8 cellular contexts compared by ENCODE assay signal in genomic region chr2:201780674-201781582, GRCh38. TPM values are rescaled to one million over a fixed set of nuclear protein-coding genes. Genes with fewer than 3 reads are reported as not detected.
DNase-seq lines count a peak whose midpoint lies in the region; TF ChIP-seq lines count a peak whose summit lies in the region.

ALS2 (minus strand) TSS chr2:201780933; CDS start chr2:201768885, 12,048 bp downstream.

- H3K36me3 Mint-ChIP-seq in neural crest cell (ENCODE audit: low read depth), result no peaks in the 10 kb centered on the region

- no peaks in the 10 kb centered on the region for H3K9me2 ChIP-seq in MM.1S (replicated peaks; ENCODE audit: insufficient read depth, low read length)

- H3K27me3 ChIP-seq in HAP-1 (ENCODE audit: low read depth), result no peaks in the 10 kb centered on the region
- 0 out of 2 replicates have a peak, but pooled peaks cover 4% of the 10 kb centered on the region for H3K27me3 ChIP-seq in MM.1S (replicated peaks; ENCODE audit: insufficient read depth, low read length)
- H3K27me3 ChIP-seq in stomach smooth muscle (ENCODE audit: control insufficient read depth in 1 of 2, insufficient read depth in 2 of 2, low read length in 2 of 2), result no peaks in the 10 kb centered on the region

- H3K4me3 ChIP-seq in HAP-1, result peak within 1 kb of the TSS; percentile 77
- H3K4me3 ChIP-seq in MM.1S (ENCODE audit: low read length), result peak within 1 kb of the TSS; percentile 79
- H3K4me3 ChIP-seq in foreskin fibroblast (ENCODE audit: low read depth in 1 of 2, low read length in 2 of 2), result peak within 1 kb of the TSS; percentile 70 to 96
- H3K4me3 ChIP-seq in stomach smooth muscle (ENCODE audit: low read length in 2 of 2), result peak within 1 kb of the TSS; percentile 93 to 97

- H3K9me3 ChIP-seq in ES-I3 (ENCODE audit: control insufficient read depth, insufficient read depth, low read length), result no peaks in the 10 kb centered on the region
- H3K9me3 ChIP-seq in HAP-1, result no peaks in the 10 kb centered on the region
- H3K9me3 ChIP-seq in MM.1S (replicated peaks; ENCODE audit: insufficient read depth, low read length), result no peaks in the 10 kb centered on the region
- H3K9me3 ChIP-seq in stomach smooth muscle (ENCODE audit: control insufficient read depth in 2 of 2, low read length in 2 of 2), result no peaks in the 10 kb centered on the region

- no peaks in the 10 kb centered on the region for H3K9me3 Mint-ChIP-seq in neural crest cell

- peak within 1 kb of the TSS; percentile 41; the same call in 1 of the 2 replicates for H3K27ac ChIP-seq in MM.1S (ENCODE audit: low read length)
- peak within 1 kb of the TSS; percentile 58 for H3K27ac ChIP-seq in stomach smooth muscle (ENCODE audit: low read length)

- H3K36me3 ChIP-seq in ES-I3 (ENCODE audit: insufficient read depth, low read length) (no peaks in the 10 kb centered on the region), HAP-1 (replicated peaks) (no peaks in the 10 kb centered on the region), MM.1S (replicated peaks; ENCODE audit: insufficient read depth, low read length) (no peaks in the 10 kb centered on the region), stomach smooth muscle (ENCODE audit: control insufficient read depth in 2 of 2, insufficient read depth in 2 of 2, low read length in 2 of 2) (no peaks in the 10 kb centered on the region)

- TF ChIP-seq CTCF in MM.1S (IDR thresholded peaks at IDR 0.05; ENCODE audit: low read length), result no peak
- no peak for TF ChIP-seq CTCF in foreskin fibroblast (IDR thresholded peaks at IDR 0.05; ENCODE audit: low read depth, low read length)
- TF ChIP-seq CTCF in neural crest cell (conservative IDR thresholded peaks at IDR 0.05), result no peak

- H3K4me1 ChIP-seq in ES-I3 (ENCODE audit: insufficient read depth, low read length), result peaks cover 16% of the 10 kb centered on the region; the same call in 1 of the 2 replicates
- peaks cover 27% of the 10 kb centered on the region for H3K4me1 ChIP-seq in HAP-1
- peaks cover 9% of the 10 kb centered on the region; the same call in 1 of the 2 replicates for H3K4me1 ChIP-seq in MM.1S (ENCODE audit: low read length)
- H3K4me1 ChIP-seq in stomach smooth muscle (ENCODE audit: control insufficient read depth, insufficient read depth, low read length), result peaks cover 9% of the 10 kb centered on the region

- H3K27ac Mint-ChIP-seq in neural crest cell (ENCODE audit: unreplicated experiment), result peak within 1 kb of the TSS; percentile 85

- peaks cover 4% of the 10 kb centered on the region; the same call in 1 of the 2 replicates for H3F3A ChIP-seq in MM.1S (ENCODE audit: insufficient read depth, low read length)

- in situ Hi-C loops in HAP-1 (cut with MboI; ENCODE audit: low sequenced_read_pairs), result loop anchor here (25.0 kb wide), 1 partner anchor 406 kb away; no protein-coding TSS in a partner anchor

- H3K4me1 Mint-ChIP-seq in neural crest cell, result peaks cover 28% of the 10 kb centered on the region

- peak within 1 kb of the TSS; percentile 96 for H3K4me2 ChIP-seq in MM.1S (ENCODE audit: low read depth, low read length)

- peak within 1 kb of the TSS; percentile 99 for H3K9ac ChIP-seq in ES-I3 (ENCODE audit: low read depth, low read length)
- H3K9ac ChIP-seq in MM.1S (ENCODE audit: low read length), result peak within 1 kb of the TSS; percentile 57
- H3K9ac ChIP-seq in stomach smooth muscle (ENCODE audit: low read length in 2 of 2), result peak within 1 kb of the TSS; percentile 64 to 80

- H3K4me3 Mint-ChIP-seq in neural crest cell, result peak within 1 kb of the TSS; percentile 95

- peaks cover 38% of the 10 kb centered on the region for H3K79me2 ChIP-seq in MM.1S (ENCODE audit: low read length)

- H4K20me1 ChIP-seq in MM.1S (ENCODE audit: insufficient read depth, low read length), result no peaks in the 10 kb centered on the region

- H3K27me3 Mint-ChIP-seq in neural crest cell (ENCODE audit: low read depth), result peaks cover 17% of the 10 kb centered on the region

- H2AFZ ChIP-seq in MM.1S (ENCODE audit: low read length), result peak within 1 kb of the TSS; percentile 92

- DNase-seq in HAP-1 (ENCODE audit: low spot score in 2 of 2), result peak; percentile 93 to 98
- peak; percentile 93 for DNase-seq in MM.1S
- DNase-seq in SIG-M5 (lab: John Stamatoyannopoulos, UW), result peak; percentile 90
- peak; percentile 93 for DNase-seq in activated gamma-delta T cell treated with Interleukin-2 at 50 U/mL for 16 hours
- peak; percentile 99 to 100 for DNase-seq in foreskin fibroblast
- DNase-seq in neural crest cell (ENCODE audit: low read depth, low spot score), result peak; percentile 89

RNA-seq across cellular contexts. Expression of gene ALS2, which starts in this region (rescaled TPM):
- total RNA-seq in neural crest cell, result 36.1 and 37.0 TPM in 2 replicates

Comparison
In these comparisons a context has a peak if more than half of its experiments do, and no peak if none do; other contexts are left out.
1. Peak in every context shown above with its lines: DNase-seq, H3K4me3 ChIP-seq and H3K27ac ChIP-seq.